20 cellular contexts compared by ENCODE assay signal in the genomic region with DNA sequence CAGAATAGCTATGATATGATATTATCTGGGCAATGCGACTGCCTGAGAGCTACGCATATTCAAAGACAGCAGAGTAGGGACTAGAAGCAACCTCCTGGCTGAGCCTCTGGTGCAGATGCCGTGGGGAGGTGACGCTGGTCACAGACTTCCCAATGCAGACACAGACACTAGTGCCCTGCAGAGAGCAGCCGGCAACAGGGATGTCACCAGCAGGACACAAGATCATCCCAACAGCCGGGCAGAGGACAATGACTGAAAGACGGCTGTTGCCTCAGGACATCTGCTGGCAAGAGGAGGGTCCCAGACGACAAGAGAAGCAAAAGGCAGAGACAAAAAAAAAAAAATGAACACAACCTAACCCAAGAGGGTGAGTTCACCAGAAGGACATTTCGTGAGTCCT.
"Had no signal": no experiment of that assay in that cellular context is flagged by ENCODE, and none has a peak within 500 bp of the region (broad histone marks: within the 10 kb centered on the region; RNA-seq: fewer than 3 reads in every experiment).

No MANE protein-coding gene starts in this region.

- H3K4me1 Mint-ChIP-seq: naive thymus-derived CD8-positive, alpha-beta T cell; stimulated activated naive B cell treated with anti-CD40 and anti-IgM and Interleukin-4, amounts not matched to agents 10 μg/mL and 1 μg/mL and 100 μg/mL, for 72 hours had no signal

- H3K4me1 ChIP-seq: esophagus squamous epithelium, left lung, right lobe of liver, tibial nerve, upper lobe of left lung had no signal

- H3K4me3 ChIP-seq: coronary artery, esophagus squamous epithelium, hepatocyte, left lung, ovary, right lobe of liver, thoracic aorta, tibial nerve, upper lobe of left lung had no signal

- H3K27ac ChIP-seq: coronary artery, esophagus squamous epithelium, hepatocyte, left lung, ovary, right lobe of liver, thoracic aorta, tibial nerve, upper lobe of left lung had no signal

- H3K79me2 ChIP-seq: hepatocyte had no signal

- H3K36me3 Mint-ChIP-seq: naive thymus-derived CD8-positive, alpha-beta T cell; stimulated activated naive B cell treated with anti-CD40 and anti-IgM and Interleukin-4, amounts not matched to agents 10 μg/mL and 1 μg/mL and 100 μg/mL, for 72 hours had no signal

- H3K9me3 ChIP-seq: esophagus squamous epithelium, left lung, ovary, right lobe of liver, thoracic aorta, tibial nerve, upper lobe of left lung had no signal

- H3K4me3 Mint-ChIP-seq: naive thymus-derived CD8-positive, alpha-beta T cell; nephron progenitor cell; stimulated activated naive B cell treated with anti-CD40 and anti-IgM and Interleukin-4, amounts not matched to agents 10 μg/mL and 1 μg/mL and 100 μg/mL, for 72 hours; stimulated activated naive CD8-positive, alpha-beta T cell treated with anti-CD3 and anti-CD28 coated beads, Interleukin-15, Interleukin-2, amounts not matched to agents 100 ng/mL and 50 ng/mL, for 24 hours had no signal

- DNase-seq: dermis blood vessel endothelial cell; effector memory CD4-positive, alpha-beta T cell; erythroblast; esophagus squamous epithelium; left cardiac atrium; left lung; naive thymus-derived CD8-positive, alpha-beta T cell; nephron progenitor cell; ovary; right lobe of liver; small intestine; stimulated activated CD4-positive, alpha-beta T cell treated with anti-CD3 and anti-CD28 coated beads, Interleukin-15, amount 100 ng/mL, for 24 hours; stimulated activated CD4-positive, alpha-beta T cell treated with anti-CD3 and anti-CD28 coated beads, Interleukin-2, amount 100 ng/mL, for 48 hours; stimulated activated naive B cell treated with anti-CD40 and anti-IgM and Interleukin-4, amounts not matched to agents 10 μg/mL and 1 μg/mL and 100 μg/mL, for 72 hours; upper lobe of left lung had no signal

- H3K27me3 ChIP-seq: esophagus squamous epithelium, hepatocyte, left lung, ovary, right lobe of liver, tibial nerve, upper lobe of left lung had no signal

- H3K36me3 ChIP-seq: esophagus squamous epithelium, left lung, ovary, right lobe of liver, thoracic aorta, tibial nerve, upper lobe of left lung had no signal

- H3K27ac Mint-ChIP-seq: naive thymus-derived CD8-positive, alpha-beta T cell; nephron progenitor cell; stimulated activated naive B cell treated with anti-CD40 and anti-IgM and Interleukin-4, amounts not matched to agents 10 μg/mL and 1 μg/mL and 100 μg/mL, for 72 hours; stimulated activated naive CD8-positive, alpha-beta T cell treated with anti-CD3 and anti-CD28 coated beads, Interleukin-15, Interleukin-2, amounts not matched to agents 100 ng/mL and 50 ng/mL, for 24 hours had no signal

- H3K27me3 Mint-ChIP-seq: stimulated activated naive CD8-positive, alpha-beta T cell treated with anti-CD3 and anti-CD28 coated beads, Interleukin-15, Interleukin-2, amounts not matched to agents 100 ng/mL and 50 ng/mL, for 24 hours had no signal

- ATAC-seq: left cardiac atrium; left lung; naive thymus-derived CD8-positive, alpha-beta T cell; right lobe of liver; stimulated activated naive B cell treated with anti-CD40 and anti-IgM and Interleukin-4, amounts not matched to agents 10 μg/mL and 1 μg/mL and 100 μg/mL, for 72 hours had no signal

- H3K9me3 Mint-ChIP-seq: nephron progenitor cell; stimulated activated naive B cell treated with anti-CD40 and anti-IgM and Interleukin-4, amounts not matched to agents 10 μg/mL and 1 μg/mL and 100 μg/mL, for 72 hours; stimulated activated naive CD8-positive, alpha-beta T cell treated with anti-CD3 and anti-CD28 coated beads, Interleukin-15, Interleukin-2, amounts not matched to agents 100 ng/mL and 50 ng/mL, for 24 hours had no signal

- H3K4me2 ChIP-seq: hepatocyte had no signal
